In the genomic region with DNA sequence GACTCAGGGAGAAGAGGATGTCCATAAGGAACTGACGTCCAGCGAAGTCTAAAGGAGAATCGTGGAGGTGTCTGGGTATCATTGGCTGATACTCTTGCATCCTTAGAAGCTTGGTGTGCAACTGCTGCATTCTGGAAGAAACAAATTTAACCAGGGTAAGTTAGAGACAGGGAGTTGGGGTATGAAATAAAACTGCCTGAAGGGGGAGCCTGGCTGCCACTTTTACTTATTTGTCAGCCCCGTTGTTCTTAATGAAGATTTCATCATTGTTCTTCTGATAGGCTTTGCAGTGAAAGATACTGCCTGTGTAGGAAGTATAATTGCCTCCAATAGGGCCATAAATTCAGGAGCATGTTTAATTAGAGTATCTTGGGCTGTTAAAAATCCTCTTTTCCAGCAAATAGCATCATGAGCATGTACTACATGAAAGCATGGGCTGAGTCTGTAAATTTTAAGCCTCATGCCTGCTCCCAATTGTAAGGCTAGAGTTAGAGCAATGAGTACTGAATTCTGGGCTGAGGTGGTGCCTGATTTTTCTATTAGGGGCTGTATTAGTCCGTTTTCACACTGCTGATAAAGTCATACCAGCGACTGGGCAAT, we compare ENCODE assay signal across 8 cellular contexts.
DNase-seq lines count a peak whose midpoint lies in the region; ATAC-seq and TF ChIP-seq lines count a peak whose summit lies in the region.

No MANE protein-coding gene starts in this region.

- H3K27me3 ChIP-seq in CD4-positive, alpha-beta memory T cell (ENCODE audit: insufficient read depth, low read length) = no peaks in the 10 kb centered on the region
- H3K27me3 ChIP-seq in Peyer's patch = no peaks in the 10 kb centered on the region
- peaks cover 0 to 4% of the 10 kb centered on the region in 2 experiments for H3K27me3 ChIP-seq in mesenchymal stem cell (ENCODE audit: control insufficient read depth in 1 of 2, insufficient read depth in 1 of 2, low read length in 2 of 2)
- H3K27me3 ChIP-seq in suprapubic skin = no peaks in the 10 kb centered on the region

- CTCF ChIA-PET in CD4-positive, alpha-beta memory T cell (lab: Charles Lee; ENCODE audit: partially characterized antibody) = interaction anchor here (0.6 to 3.3 kb wide), 17 partner anchors 11 to 1131 kb away, joined by 3 to 32 read pairs (median 4); no protein-coding TSS in a partner anchor

- no peak overlapping the region for H3K27ac ChIP-seq in CD4-positive, alpha-beta memory T cell (ENCODE audit: low read depth, low read length)
- H3K27ac ChIP-seq in Peyer's patch = no peak overlapping the region
- no peak overlapping the region for H3K27ac ChIP-seq in mesenchymal stem cell (ENCODE audit: low read length, poor library complexity, severe bottlenecking)
- no peak overlapping the region for H3K27ac ChIP-seq in suprapubic skin

- peaks cover 0 to 17% of the 10 kb centered on the region in 2 donors for H3K36me3 Mint-ChIP-seq in CD4-positive, alpha-beta memory T cell

- no peak overlapping the region for H4K8ac ChIP-seq in mesenchymal stem cell (ENCODE audit: low read length)

- H3K9me3 ChIP-seq in CD4-positive, alpha-beta memory T cell (ENCODE audit: control insufficient read depth in 1 of 2, low read length in 2 of 2) = no peaks in the 10 kb centered on the region
- H3K9me3 ChIP-seq in Peyer's patch (no peaks in the 10 kb centered on the region), mesenchymal stem cell (ENCODE audit: control insufficient read depth, low read length) (no peaks in the 10 kb centered on the region), suprapubic skin (no peaks in the 10 kb centered on the region)

- H3K4me2 ChIP-seq in mesenchymal stem cell (ENCODE audit: low read length, poor library complexity, severe bottlenecking) = no peak overlapping the region

- H3K36me3 ChIP-seq in CD4-positive, alpha-beta memory T cell (ENCODE audit: insufficient read depth, low read length) = no peaks in the 10 kb centered on the region
- H3K36me3 ChIP-seq in Peyer's patch (no peaks in the 10 kb centered on the region), mesenchymal stem cell (ENCODE audit: control insufficient read depth in 1 of 2, insufficient read depth in 2 of 2, low read depth in 1 of 2, low read length in 2 of 2) (no peaks in the 10 kb centered on the region), suprapubic skin (no peaks in the 10 kb centered on the region)

- no peaks in the 10 kb centered on the region for H3K27me3 Mint-ChIP-seq in CD4-positive, alpha-beta memory T cell

- no peak overlapping the region for H2AK5ac ChIP-seq in mesenchymal stem cell (ENCODE audit: low read length, severe bottlenecking)

- H2AFZ ChIP-seq in mesenchymal stem cell (ENCODE audit: low read depth, low read length) = no peak overlapping the region

- H2BK15ac ChIP-seq in mesenchymal stem cell (ENCODE audit: low read depth, poor library complexity, severe bottlenecking) = no peak overlapping the region

- no peak overlapping the region for H3K14ac ChIP-seq in mesenchymal stem cell (ENCODE audit: low read length in 2 of 2)

- H2BK120ac ChIP-seq in mesenchymal stem cell (ENCODE audit: low read depth, low read length) = no peak overlapping the region

- POLR2A ChIA-PET in CD4-positive, alpha-beta memory T cell (lab: Charles Lee; ENCODE audit: partially characterized antibody) = no interaction called here

- ATAC-seq in GM19023 (IDR thresholded peaks at IDR 0.05; ENCODE audit: unreplicated experiment) (peak; percentile 88), HG03432 (IDR thresholded peaks at IDR 0.05; ENCODE audit: unreplicated experiment) (peak; percentile 88)

- H3K23ac ChIP-seq in mesenchymal stem cell (ENCODE audit: low read length in 2 of 2) = no peak overlapping the region

- 42% methylated on average over 6 of the region's 6 CpGs for WGBS in mesenchymal stem cell
- 58% methylated on average over 6 of the region's 6 CpGs for WGBS in suprapubic skin

- no peaks in the 10 kb centered on the region for H3K4me1 ChIP-seq in CD4-positive, alpha-beta memory T cell (ENCODE audit: insufficient read depth, low read length)
- H3K4me1 ChIP-seq in Peyer's patch = no peaks in the 10 kb centered on the region
- no peaks in the 10 kb centered on the region for H3K4me1 ChIP-seq in mesenchymal stem cell (ENCODE audit: control insufficient read depth, insufficient read depth, low read depth, low read length)
- H3K4me1 ChIP-seq in suprapubic skin = no peaks in the 10 kb centered on the region

- no peak overlapping the region for H4K91ac ChIP-seq in mesenchymal stem cell (ENCODE audit: low read length)

- DNase-seq in CD4-positive, alpha-beta memory T cell = peak; percentile 40 to 62 (median 56)
- DNase-seq in Peyer's patch (peak in 1 of 3 donors; percentile 52), cardiac fibroblast (ENCODE audit: low read depth in 2 of 2) (peak; percentile 39 to 72), mesenchymal stem cell (peak; percentile 46), suprapubic skin (ENCODE audit: low spot score in 2 of 2) (no peak), NCI-H2196 treated with DMSO at 0.1 percent for 48 hours (lab: John Stamatoyannopoulos, UW; ENCODE audit: unreplicated experiment) (no peak)

- peaks cover 0 to 16% (median 8%) of the 10 kb centered on the region in 8 donors for H3K9me3 Mint-ChIP-seq in CD4-positive, alpha-beta memory T cell

- peaks cover 5 to 13% (median 9%) of the 10 kb centered on the region in 4 donors for H3K4me1 Mint-ChIP-seq in CD4-positive, alpha-beta memory T cell

- TF ChIP-seq EP300 in suprapubic skin (IDR thresholded peaks at IDR 0.05) = no peak

- H3K79me1 ChIP-seq in mesenchymal stem cell (replicated peaks; ENCODE audit: low read length, poor library complexity, severe bottlenecking) = no peaks in the 10 kb centered on the region

- H3K27ac Mint-ChIP-seq in CD4-positive, alpha-beta memory T cell = peak overlapping the region in 2 of 7 donors; percentile 35 to 61

- H3K18ac ChIP-seq in mesenchymal stem cell (ENCODE audit: low read depth in 1 of 2, low read length in 2 of 2) = no peak overlapping the region

- no peak overlapping the region for H3K4ac ChIP-seq in mesenchymal stem cell (ENCODE audit: low read depth in 1 of 2, low read length in 2 of 2)

- TF ChIP-seq CTCF in Peyer's patch (IDR thresholded peaks at IDR 0.05) (peak; percentile 29 to 53 (median 46)), cardiac fibroblast (IDR thresholded peaks at IDR 0.05; ENCODE audit: low read depth, low read length) (peak; percentile 43), suprapubic skin (IDR thresholded peaks at IDR 0.05) (no peak)

- no peak overlapping the region for H2BK5ac ChIP-seq in mesenchymal stem cell (ENCODE audit: low read depth, low read length, poor library complexity, severe bottlenecking)

- no peak overlapping the region for H3K4me3 ChIP-seq in CD4-positive, alpha-beta memory T cell (ENCODE audit: low read length in 2 of 2)
- no peak overlapping the region for H3K4me3 ChIP-seq in Peyer's patch
- H3K4me3 ChIP-seq in cardiac fibroblast (replicated peaks in 1 of 2; ENCODE audit: low read depth in 2 of 2, low read length in 2 of 2) = no peak overlapping the region
- H3K4me3 ChIP-seq in mesenchymal stem cell (ENCODE audit: insufficient read depth in 1 of 2, low read depth in 1 of 2, low read length in 2 of 2) = no peak overlapping the region
- H3K4me3 ChIP-seq in suprapubic skin = no peak overlapping the region

- no peak overlapping the region for H2BK12ac ChIP-seq in mesenchymal stem cell (ENCODE audit: low read length in 2 of 2)

- H3K4me3 Mint-ChIP-seq in CD4-positive, alpha-beta memory T cell = no peak overlapping the region

- no peak overlapping the region for H3K9ac ChIP-seq in mesenchymal stem cell (ENCODE audit: low read length)

- intact Hi-C loops in CD4-positive, alpha-beta memory T cell (cut with micrococcal nuclease) = loop anchor here (1.0 to 5.0 kb wide), 6 partner anchors 183 to 1230 kb away; no protein-coding TSS in a partner anchor

- TF ChIP-seq POLR2A in Peyer's patch (IDR thresholded peaks at IDR 0.05) = no peak
- no peak for TF ChIP-seq POLR2A in suprapubic skin (IDR thresholded peaks at IDR 0.05)

Comparison
In these comparisons a context has a peak if more than half of its experiments do, and no peak if none do; other contexts are left out.
1. DNase-seq: peak in CD4-positive, alpha-beta memory T cell (5 of 5), cardiac fibroblast (2 of 2) and mesenchymal stem cell (single experiment); none in suprapubic skin (0 of 2) and NCI-H2196 treated with DMSO at 0.1 percent for 48 hours (single experiment).
2. CTCF ChIP-seq: peak in Peyer's patch (6 of 6) and cardiac fibroblast (single experiment); none in suprapubic skin (0 of 2).